Comparison of ENCODE assay signal across 12 cellular contexts in genomic region chr4:77432702-77433101, GRCh38.
DNase-seq lines count a peak whose midpoint lies in the region; ATAC-seq, FAIRE-seq and TF ChIP-seq lines count a peak whose summit lies in the region.
"Had no signal": no experiment of that assay in that cellular context is flagged by ENCODE, and none has a peak within 500 bp of the region (broad histone marks: within the 10 kb centered on the region; RNA-seq: fewer than 3 reads in every experiment).

No MANE protein-coding gene starts in this region.

- no peak for TF ChIP-seq POLR2A in GM12878 (IDR thresholded peaks at IDR 0.05; ENCODE audit: low read depth, low read length)

- H4K20me1 ChIP-seq in GM12878 (ENCODE audit: control insufficient read depth, insufficient read depth): no peaks in the 10 kb centered on the region

- no peak for FAIRE-seq in GM12878 (lab: Jason Lieb, UNC)

- CTCF ChIA-PET in GM12878 (lab: Yijun Ruan, JAX): interaction anchor here (0.6 to 3.6 kb wide), 14 partner anchors 9 to 333 kb away, joined by 3 to 21 read pairs (median 3); no protein-coding TSS in a partner anchor

- H3K27ac Mint-ChIP-seq in stimulated activated naive CD8-positive, alpha-beta T cell treated with anti-CD3 and anti-CD28 coated beads, Interleukin-15, amount 100 ng/mL, for 72 hours: no peak overlapping the region

- H3K27ac ChIP-seq in GM12878 (ENCODE audit: control insufficient read depth, insufficient read depth) (no peak overlapping the region), parathyroid adenoma (no peak overlapping the region)

- intact Hi-C loops in GM12878 (cut with micrococcal nuclease; ENCODE audit: unreplicated experiment): loop anchor here (1.0 to 2.0 kb wide), 2 partner anchors 47 to 66 kb away; no protein-coding TSS in a partner anchor

- H3K9me3 Mint-ChIP-seq in stimulated activated naive CD8-positive, alpha-beta T cell treated with anti-CD3 and anti-CD28 coated beads, Interleukin-15, amount 100 ng/mL, for 72 hours: no peaks in the 10 kb centered on the region

- SMC1A ChIA-PET in GM12878 (lab: Charles Lee; ENCODE audit: uncharacterized antibody, unreplicated experiment): interaction anchor here (0.6 to 4.4 kb wide), 5 partner anchors 12 to 168 kb away, joined by 3 to 21 read pairs (median 3); no protein-coding TSS in a partner anchor

- no peak overlapping the region for H3K9ac ChIP-seq in GM12878 (ENCODE audit: control insufficient read depth, insufficient read depth, low read length)
- H3K9ac ChIP-seq in parathyroid adenoma: no peak overlapping the region

- H3K79me2 ChIP-seq in GM12878 (ENCODE audit: control insufficient read depth, insufficient read depth, low read length) (no peaks in the 10 kb centered on the region), parathyroid adenoma (no peaks in the 10 kb centered on the region)

- no peaks in the 10 kb centered on the region for H3K9me3 ChIP-seq in GM12878 (replicated peaks; ENCODE audit: control insufficient read depth, insufficient read depth, low read length)
- no peaks in the 10 kb centered on the region for H3K9me3 ChIP-seq in parathyroid adenoma (ENCODE audit: control insufficient read depth, low read length)

- TF ChIP-seq EP300 in GM12878 (IDR thresholded peaks at IDR 0.05; ENCODE audit: borderline replicate concordance in 1 of 2, control insufficient read depth in 1 of 2, low read depth in 2 of 2, low read length in 2 of 2): no peak

- 54% methylated on average over 3 of the region's 3 CpGs for WGBS in GM12878 (ENCODE audit: insufficient coverage, insufficient replicate concordance, low lambda C conversion rate, missing lambda C conversion rate)

- no peak for TF ChIP-seq RAD21 in GM12878 (IDR thresholded peaks at IDR 0.05; ENCODE audit: insufficient read depth, low read depth, low read length)

- no peaks in the 10 kb centered on the region for H3K27me3 Mint-ChIP-seq in stimulated activated naive CD8-positive, alpha-beta T cell treated with anti-CD3 and anti-CD28 coated beads, Interleukin-15, amount 100 ng/mL, for 72 hours

- RAD21 ChIA-PET in GM12878 (lab: Charles Lee; ENCODE audit: unreplicated experiment): no interaction called here

- POLR2A ChIA-PET in GM12878 (lab: Charles Lee): no interaction called here

- no peaks in the 10 kb centered on the region for H3K4me1 Mint-ChIP-seq in stimulated activated naive CD8-positive, alpha-beta T cell treated with anti-CD3 and anti-CD28 coated beads, Interleukin-15, amount 100 ng/mL, for 72 hours

- BruUV-seq in GM12878 (replicated peaks; lab: Mats Ljungman, UMichigan): no TSS peak

- H3K4me1 ChIP-seq in GM12878 (ENCODE audit: control insufficient read depth, insufficient read depth, low read length): no peaks in the 10 kb centered on the region
- no peaks in the 10 kb centered on the region for H3K4me1 ChIP-seq in parathyroid adenoma

- TF ChIP-seq CTCF in GM12865 (IDR thresholded peaks at IDR 0.05; ENCODE audit: insufficient read depth, low read depth, low read length, missing control alignments): peak; percentile 6
- peak; percentile 49 for TF ChIP-seq CTCF in LNCaP clone FGC (IDR thresholded peaks at IDR 0.05; ENCODE audit: control insufficient read depth, extremely low read depth, insufficient read depth)
- peak in 1 of 3 experiments; percentile 10; a peak in 1 of 6 replicates for TF ChIP-seq CTCF in GM12878 (IDR thresholded peaks at IDR 0.05 in 2 of 3, conservative IDR thresholded peaks at IDR 0.05 in 1 of 3; ENCODE audit: control insufficient read depth in 2 of 3, extremely low read depth in 1 of 3, insufficient read depth in 1 of 3, low read depth in 3 of 3, low read length in 3 of 3)
- no peak for TF ChIP-seq CTCF in parathyroid adenoma (IDR thresholded peaks at IDR 0.05)

- H3K36me3 ChIP-seq in GM12878 (ENCODE audit: control insufficient read depth in 2 of 2, insufficient read depth in 2 of 2, low read length in 1 of 2): no peaks in the 10 kb centered on the region
- H3K36me3 ChIP-seq in parathyroid adenoma (ENCODE audit: control insufficient read depth, insufficient read depth, low read length): no peaks in the 10 kb centered on the region

- peak; percentile 57 for ATAC-seq in GM12878
- no peak for ATAC-seq in stimulated activated naive CD8-positive, alpha-beta T cell treated with anti-CD3 and anti-CD28 coated beads, Interleukin-15, amount 100 ng/mL, for 72 hours

- no peak overlapping the region for H2AFZ ChIP-seq in GM12878 (ENCODE audit: control insufficient read depth, low read depth, low read length)
- H2AFZ ChIP-seq in parathyroid adenoma: peak overlapping the region; percentile 25

- in situ Hi-C loops in GM12878 (cut with MboI): no loop called here

- H3K4me2 ChIP-seq in GM12878 (ENCODE audit: control insufficient read depth, insufficient read depth) (no peak overlapping the region), parathyroid adenoma (ENCODE audit: low read length) (no peak overlapping the region)

- H3K4me3 ChIP-seq in GM12865 (ENCODE audit: low read depth, low read length) (no peak overlapping the region), LNCaP clone FGC (ENCODE audit: low read depth, low read length) (no peak overlapping the region), GM12878 (no peak overlapping the region), parathyroid adenoma (ENCODE audit: low read depth, low read length) (no peak overlapping the region)

- DNase-seq in GM12865 (ENCODE audit: low read depth) (peak; percentile 3), LNCaP clone FGC (ENCODE audit: low read depth) (no peak), GM12878 (ENCODE audit: low read depth, low spot score) (no peak), dermis blood vessel endothelial cell (no peak), hypothalamus (lab: John Stamatoyannopoulos, UW) (no peak)
- no peak for DNase-seq in stimulated activated naive CD8-positive, alpha-beta T cell treated with anti-CD3 and anti-CD28 coated beads, Interleukin-15, amount 100 ng/mL, for 72 hours
- DNase-seq: activated CD8-positive, alpha-beta memory T cell treated with anti-CD3 and anti-CD28 coated beads, Interleukin-2, amount 50 U/mL, for 4 hours; cortex of kidney; islet precursor cell; right cardiac atrium; Right ventricle myocardium superior had no signal

- no peak overlapping the region for H3K4me3 Mint-ChIP-seq in stimulated activated naive CD8-positive, alpha-beta T cell treated with anti-CD3 and anti-CD28 coated beads, Interleukin-15, amount 100 ng/mL, for 72 hours

- H3K27me3 ChIP-seq in GM12878 (replicated peaks in 1 of 2; ENCODE audit: control insufficient read depth in 2 of 2, insufficient read depth in 2 of 2, low read length in 1 of 2): no peaks in the 10 kb centered on the region
- H3K27me3 ChIP-seq in parathyroid adenoma (ENCODE audit: control insufficient read depth, insufficient read depth, low read length): no peaks in the 10 kb centered on the region

TF ChIP-seq in GM12878, 131 proteins besides CTCF, POLR2A, EP300 and RAD21:
- TF ChIP-seq RELB (IDR thresholded peaks at IDR 0.05; ENCODE audit: low read depth) (no peak), ELK1 (IDR thresholded peaks at IDR 0.05; ENCODE audit: low read depth, low read length) (no peak), MXI1 (IDR thresholded peaks at IDR 0.05; ENCODE audit: low read depth, low read length) (no peak), CEBPB (IDR thresholded peaks at IDR 0.05; ENCODE audit: borderline replicate concordance in 1 of 2, low read depth in 2 of 2, low read length in 2 of 2) (no peak)
